10 cellular contexts compared by ENCODE assay signal in genomic region chr3:179961081-179962078, GRCh38.
DNase-seq lines count a peak whose midpoint lies in the region; ATAC-seq and TF ChIP-seq lines count a peak whose summit lies in the region.
"Had no signal": no experiment of that assay in that cellular context is flagged by ENCODE, and none has a peak within 500 bp of the region (broad histone marks: within the 10 kb centered on the region; RNA-seq: fewer than 3 reads in every experiment).

No MANE protein-coding gene starts in this region.

- no peaks in the 10 kb centered on the region for H3K4me1 ChIP-seq in uterus

- TF ChIP-seq POLR2A in uterus (IDR thresholded peaks at IDR 0.05), result no peak

- H3K27ac ChIP-seq in uterus, result no peak overlapping the region

- no peaks in the 10 kb centered on the region for H3K27me3 ChIP-seq in uterus

- no peaks in the 10 kb centered on the region for H3K9me3 ChIP-seq in uterus

- TF ChIP-seq CTCF in GM13976 (IDR thresholded peaks at IDR 0.05; ENCODE audit: borderline replicate concordance, control extremely low read depth, extremely low read depth, insufficient read depth, missing control alignments) (no peak), uterus (IDR thresholded peaks at IDR 0.05) (no peak)

- H3K36me3 ChIP-seq in uterus, result no peaks in the 10 kb centered on the region

- no peak overlapping the region for H3K4me3 ChIP-seq in uterus

- DNase-seq in NOMO-1 (lab: John Stamatoyannopoulos, UW; ENCODE audit: unreplicated experiment in 2 of 2) (peak; percentile 6 to 40), NOMO-1 treated with dmso at 0.1 percent for 144 hours (lab: John Stamatoyannopoulos, UW; ENCODE audit: unreplicated experiment) (no peak), NCI-H2081 treated with DMSO at 0.1 percent for 48 hours (lab: John Stamatoyannopoulos, UW) (peak; percentile 63), GM13976 (ENCODE audit: low spot score) (no peak), uterus (no peak)
- DNase-seq in activated CD4-positive, alpha-beta T cell treated with anti-CD3 and anti-CD28 coated beads, Interleukin-2, amount 50 U/mL, for 4 hours, result no peak
- no peak for DNase-seq in stimulated activated naive CD4-positive, alpha-beta T cell (lab: John Stamatoyannopoulos, UW)
- DNase-seq: activated CD8-positive, alpha-beta memory T cell treated with anti-CD3 and anti-CD28 coated beads, Interleukin-2, amount 50 U/mL, for 4 hours had no signal

- intact Hi-C loops in uterus (cut with DNase I; ENCODE audit: low total_unique reads), result no loop called here

- in situ Hi-C loops in GM13976 (cut with MboI; ENCODE audit: low sequenced_read_pairs, unreplicated experiment), result no loop called here

- ATAC-seq in HG02938 (IDR thresholded peaks at IDR 0.05; ENCODE audit: unreplicated experiment), result peak; percentile 81
- ATAC-seq: Panc1 had no signal

Comparison
In these comparisons a context has a peak if more than half of its experiments do, and no peak if none do; other contexts are left out.
1. DNase-seq: peak in NOMO-1 (2 of 2) and NCI-H2081 treated with DMSO at 0.1 percent for 48 hours (single experiment); none in NOMO-1 treated with dmso at 0.1 percent for 144 hours (single experiment), GM13976 (single experiment), uterus (0 of 2), activated CD4-positive, alpha-beta T cell treated with anti-CD3 and anti-CD28 coated beads, Interleukin-2, amount 50 U/mL, for 4 hours (0 of 2) and stimulated activated naive CD4-positive, alpha-beta T cell (0 of 6).